Comparison of ENCODE assay signal across 9 cellular contexts in genomic region chr20:36481380-36482043, GRCh38. TPM values are rescaled to one million over a fixed set of nuclear protein-coding genes. Genes with fewer than 3 reads are reported as not detected.
A peak's percentile ranks its signal among the peaks of the same experiment; 100 is the strongest.
DNase-seq lines count a peak whose midpoint lies in the region; ATAC-seq, FAIRE-seq and TF ChIP-seq lines count a peak whose summit lies in the region.
"Had no signal": no experiment of that assay in that cellular context is flagged by ENCODE, and none has a peak within 500 bp of the region (broad histone marks: within the 10 kb centered on the region; RNA-seq: fewer than 3 reads in every experiment).

No MANE protein-coding gene starts in this region.

- H3K79me2 ChIP-seq in DND-41 (ENCODE audit: insufficient read depth, low read length): peaks cover 12% of the 10 kb centered on the region
- no peaks in the 10 kb centered on the region for H3K79me2 ChIP-seq in Karpas-422 (ENCODE audit: low read length)
- H3K79me2 ChIP-seq in OCI-LY7 (ENCODE audit: insufficient read depth, low read depth, low read length): no peaks in the 10 kb centered on the region; the same call in 1 of the 2 replicates

- CTCF ChIA-PET in OCI-LY7 (lab: Charles Lee; ENCODE audit: unreplicated experiment): no interaction called here

- BruUV-seq in OCI-LY7 (replicated peaks; lab: Mats Ljungman, UMichigan): no TSS peak

- no peak for DNase-seq in DND-41
- DNase-seq in NCI-H82 (lab: John Stamatoyannopoulos, UW): peak; percentile 86
- DNase-seq in esophagus muscularis mucosa (ENCODE audit: extremely low spot score): no peak
- DNase-seq in pons (ENCODE audit: low spot score): peak; percentile 66
- no peak for DNase-seq in Karpas-422
- DNase-seq in OCI-LY7 (ENCODE audit: low spot score): no peak
- DNase-seq in effector CD8-positive, alpha-beta T cell (lab: John Stamatoyannopoulos, UW): no peak
- DNase-seq in kidney: no peak

- no peaks in the 10 kb centered on the region for H3K27me3 ChIP-seq in DND-41 (ENCODE audit: insufficient read depth, low read length, poor library complexity)
- H3K27me3 ChIP-seq in esophagus muscularis mucosa: no peaks in the 10 kb centered on the region
- no peaks in the 10 kb centered on the region for H3K27me3 ChIP-seq in Karpas-422 (ENCODE audit: low read length)

- H3K4me3 ChIP-seq in DND-41 (ENCODE audit: low read depth in 1 of 2, low read length in 2 of 2) (no peak overlapping the region), esophagus muscularis mucosa (no peak overlapping the region), Karpas-422 (ENCODE audit: low read length) (no peak overlapping the region), OCI-LY7 (ENCODE audit: low read depth, low read length, poor library complexity, severe bottlenecking) (no peak overlapping the region), kidney (ENCODE audit: low read length in 2 of 2) (no peak overlapping the region)
- H3K4me3 ChIP-seq: HAP-1 had no signal

- no peak for ATAC-seq in DND-41 (ENCODE audit: insufficient read depth, low read depth)

- H2AFZ ChIP-seq in DND-41 (ENCODE audit: low read depth, low read length): no peak overlapping the region
- H2AFZ ChIP-seq in Karpas-422 (ENCODE audit: low read length): no peak overlapping the region
- no peak overlapping the region for H2AFZ ChIP-seq in OCI-LY7 (ENCODE audit: low read length)

- no peaks in the 10 kb centered on the region for H3K9me3 ChIP-seq in DND-41 (ENCODE audit: insufficient read depth, low read length, severe bottlenecking)
- no peaks in the 10 kb centered on the region for H3K9me3 ChIP-seq in esophagus muscularis mucosa
- H3K9me3 ChIP-seq in Karpas-422 (ENCODE audit: low read length): no peaks in the 10 kb centered on the region
- H3K9me3 ChIP-seq in OCI-LY7 (ENCODE audit: low read length): no peaks in the 10 kb centered on the region
- no peaks in the 10 kb centered on the region for H3K9me3 ChIP-seq in kidney (ENCODE audit: control insufficient read depth in 1 of 2, low read length in 2 of 2)
- H3K9me3 ChIP-seq: HAP-1 had no signal

- intact Hi-C loops in esophagus muscularis mucosa (cut with DNase I) (no loop called here), OCI-LY7 (cut with micrococcal nuclease; ENCODE audit: unreplicated experiment) (no loop called here), kidney (cut with DNase I) (no loop called here)

- H3K36me3 ChIP-seq in DND-41 (ENCODE audit: insufficient read depth, low read length) (no peaks in the 10 kb centered on the region), esophagus muscularis mucosa (peaks cover 0 to 5% (median 0%) of the 10 kb centered on the region in 4 donors), Karpas-422 (ENCODE audit: insufficient read depth, low read length) (no peaks in the 10 kb centered on the region), OCI-LY7 (ENCODE audit: insufficient read depth, low read length) (no peaks in the 10 kb centered on the region), kidney (ENCODE audit: control insufficient read depth in 1 of 2, insufficient read depth in 2 of 2, low read length in 2 of 2) (peaks cover 0 to 2% of the 10 kb centered on the region in 2 donors)
- H3K36me3 ChIP-seq: HAP-1 had no signal

- H3K9me2 ChIP-seq in Karpas-422 (replicated peaks; ENCODE audit: insufficient read depth, low read length) (no peaks in the 10 kb centered on the region), OCI-LY7 (ENCODE audit: insufficient read depth, low read length) (no peaks in the 10 kb centered on the region)

- TF ChIP-seq CTCF in DND-41 (IDR thresholded peaks at IDR 0.05; ENCODE audit: borderline replicate concordance, extremely low read depth, low read length, poor library complexity, severe bottlenecking): peak; percentile 11
- TF ChIP-seq CTCF in esophagus muscularis mucosa (IDR thresholded peaks at IDR 0.05): peak in 1 of 3 experiments; percentile 26
- TF ChIP-seq CTCF in OCI-LY7 (conservative IDR thresholded peaks at IDR 0.05; ENCODE audit: low read length): no peak
- no peak for TF ChIP-seq CTCF in kidney (IDR thresholded peaks at IDR 0.05; ENCODE audit: borderline replicate concordance, extremely low read depth, insufficient read depth)

- POLR2A ChIA-PET in OCI-LY7 (lab: Charles Lee): interaction anchor here (0.7 kb wide), 1 partner anchor 238 kb away, joined by 3 read pairs; no protein-coding TSS in a partner anchor

- TF ChIP-seq EP300 in esophagus muscularis mucosa (IDR thresholded peaks at IDR 0.05): no peak

- 70% methylated on average over 9 of the region's 9 CpGs for WGBS in esophagus muscularis mucosa

- no peak for FAIRE-seq in kidney (lab: Jason Lieb, UNC)

- no peak overlapping the region for H3K27ac ChIP-seq in DND-41 (ENCODE audit: low read length)
- peak overlapping the region; percentile 36 to 69 (median 61) for H3K27ac ChIP-seq in esophagus muscularis mucosa (replicated peaks in 1 of 4)
- no peak overlapping the region for H3K27ac ChIP-seq in Karpas-422 (ENCODE audit: low read length)
- no peak overlapping the region for H3K27ac ChIP-seq in OCI-LY7 (ENCODE audit: low read depth, low read length, poor library complexity, severe bottlenecking)
- no peak overlapping the region for H3K27ac ChIP-seq in kidney (ENCODE audit: low read depth in 2 of 2, low read length in 2 of 2)

- H3K9ac ChIP-seq in DND-41 (ENCODE audit: low read depth, low read length): no peak overlapping the region
- no peak overlapping the region for H3K9ac ChIP-seq in Karpas-422 (ENCODE audit: low read length)
- no peak overlapping the region for H3K9ac ChIP-seq in kidney (ENCODE audit: low read length in 2 of 2)

- no peak overlapping the region for H3K4me2 ChIP-seq in DND-41 (ENCODE audit: insufficient read depth, low read length)
- H3K4me2 ChIP-seq in Karpas-422 (ENCODE audit: low read depth, low read length, poor library complexity, severe bottlenecking): no peak overlapping the region
- no peak overlapping the region for H3K4me2 ChIP-seq in OCI-LY7 (ENCODE audit: low read length)

- TF ChIP-seq POLR2A in esophagus muscularis mucosa (IDR thresholded peaks at IDR 0.05; ENCODE audit: low read depth): no peak

- no peaks in the 10 kb centered on the region for H3K4me1 ChIP-seq in DND-41 (ENCODE audit: insufficient read depth, low read length)
- peaks cover 80 to 100% (median 91%) of the 10 kb centered on the region in 4 donors for H3K4me1 ChIP-seq in esophagus muscularis mucosa
- no peaks in the 10 kb centered on the region for H3K4me1 ChIP-seq in Karpas-422 (ENCODE audit: low read length)
- H3K4me1 ChIP-seq in OCI-LY7 (ENCODE audit: insufficient read depth, low read length, poor library complexity, severe bottlenecking): peaks cover 14% of the 10 kb centered on the region
- peaks cover 15 to 19% of the 10 kb centered on the region in 2 donors for H3K4me1 ChIP-seq in kidney (ENCODE audit: control insufficient read depth in 1 of 2, insufficient read depth in 1 of 2, low read depth in 1 of 2, low read length in 2 of 2)
- H3K4me1 ChIP-seq: HAP-1 had no signal

- H4K20me1 ChIP-seq in DND-41 (ENCODE audit: insufficient read depth, low read length) (peaks cover 63% of the 10 kb centered on the region), Karpas-422 (ENCODE audit: insufficient read depth, low read depth, low read length) (peaks cover 33% of the 10 kb centered on the region; the same call in 1 of the 2 replicates), OCI-LY7 (ENCODE audit: insufficient read depth, low read length) (peaks cover 9% of the 10 kb centered on the region)

RNA-seq across cellular contexts. Expression of gene MYL9, which starts 59.8 kb away (rescaled TPM):
- total RNA-seq in esophagus muscularis mucosa (1,000 to 10,000 TPM; 2,169 to 3,466 (median 2,516) TPM), OCI-LY7 (2022) (not detected in 2 replicates), kidney (294 TPM)
- total RNA-seq in Karpas-422 (2014; rRNA removed; shearing (Covaris generic); ENCODE audit: low replicate concordance): not detected in 2 replicates
- total RNA-seq in OCI-LY7 (2014; rRNA removed; shearing (Covaris generic)): not detected in 2 replicates
- polyA plus RNA-seq in kidney (ENCODE audit: insufficient read depth, low read depth, low replicate concordance): 576 TPM

Comparison
In these comparisons a context has a peak if more than half of its experiments do, and no peak if none do; other contexts are left out.
1. DNase-seq: peak in NCI-H82 (single experiment) and pons (single experiment); none in DND-41 (single experiment), esophagus muscularis mucosa (single experiment), Karpas-422 (single experiment), OCI-LY7 (single experiment), effector CD8-positive, alpha-beta T cell (single experiment) and kidney (single experiment).
2. H3K27ac ChIP-seq: peak in esophagus muscularis mucosa (4 of 4); none in DND-41 (single experiment), Karpas-422 (single experiment), OCI-LY7 (single experiment) and kidney (0 of 2).
3. RNA of gene MYL9, which starts 59.8 kb away (total RNA-seq): 2,169 to 3,466 TPM in esophagus muscularis mucosa and 294 TPM in kidney (single experiment); not detected in OCI-LY7 and not detected in Karpas-422; every median in the first group is over 100 times any median in the second.